In the genomic region with DNA sequence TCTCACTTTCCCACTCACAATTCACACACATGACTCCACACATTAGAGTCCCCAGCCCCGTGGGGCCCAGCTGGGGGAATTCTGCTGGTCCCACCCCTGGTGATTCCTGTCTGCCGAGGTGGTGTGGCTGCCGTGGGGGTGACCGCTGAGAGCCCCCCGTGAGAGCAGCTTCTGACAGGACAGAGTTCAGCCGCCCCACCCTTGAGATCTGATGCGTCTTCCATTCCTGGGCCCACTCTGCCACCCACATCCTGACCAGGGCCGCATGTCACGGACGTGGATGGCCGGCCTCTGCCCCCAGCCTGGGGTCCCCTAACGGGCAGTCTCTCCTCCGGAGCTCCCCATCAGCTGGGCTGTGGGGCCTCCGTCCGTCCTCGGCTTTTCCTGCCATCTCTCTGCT, we compare ENCODE assay signal across 18 cellular contexts.
A peak's percentile ranks its signal among the peaks of the same experiment; 100 is the strongest.
DNase-seq lines count a peak whose midpoint lies in the region; ATAC-seq and TF ChIP-seq lines count a peak whose summit lies in the region.
"Had no signal": no experiment of that assay in that cellular context is flagged by ENCODE, and none has a peak within 500 bp of the region (broad histone marks: within the 10 kb centered on the region; RNA-seq: fewer than 3 reads in every experiment).

No MANE protein-coding gene starts in this region.

- no peak overlapping the region for H2AK5ac ChIP-seq in mesendoderm (ENCODE audit: low read length)

- H3K79me2 ChIP-seq in neural progenitor cell (ENCODE audit: low read depth) = no peaks in the 10 kb centered on the region
- H3K79me2 ChIP-seq in mesendoderm (ENCODE audit: control insufficient read depth, insufficient read depth, low read length) = no peaks in the 10 kb centered on the region

- no peak overlapping the region for H2BK15ac ChIP-seq in mesendoderm (replicated peaks; ENCODE audit: low read depth)

- no peak overlapping the region for H4K5ac ChIP-seq in mesendoderm (ENCODE audit: low read length)

- H3K79me1 ChIP-seq in mesendoderm (ENCODE audit: low read length) = no peaks in the 10 kb centered on the region

- H3K27me3 Mint-ChIP-seq in neural progenitor cell (ENCODE audit: insufficient read depth, low read depth) = peaks cover 2% of the 10 kb centered on the region
- H3K27me3 Mint-ChIP-seq: IgD-negative memory B cell had no signal

- H3K27me3 ChIP-seq in right atrium auricular region (no peaks in the 10 kb centered on the region), neural progenitor cell (no peaks in the 10 kb centered on the region), mesendoderm (ENCODE audit: insufficient read depth, low read length, poor library complexity) (no peaks in the 10 kb centered on the region)

- no peak overlapping the region for H4K8ac ChIP-seq in mesendoderm (ENCODE audit: low read depth, low read length)

- no peak overlapping the region for H3K4me3 ChIP-seq in right atrium auricular region
- no peak overlapping the region for H3K4me3 ChIP-seq in neural progenitor cell
- no peak overlapping the region for H3K4me3 ChIP-seq in mesendoderm (ENCODE audit: low read length)

- no peak overlapping the region for H3K4ac ChIP-seq in mesendoderm (ENCODE audit: low read depth, low read length)

- H3K23ac ChIP-seq in mesendoderm (ENCODE audit: low read length) = no peak overlapping the region

- no peak overlapping the region for H3K56ac ChIP-seq in mesendoderm (ENCODE audit: low read length)

- no peaks in the 10 kb centered on the region for H3K9me3 ChIP-seq in right atrium auricular region
- H3K9me3 ChIP-seq in neural progenitor cell (ENCODE audit: low read depth) = no peaks in the 10 kb centered on the region

- H3K9ac ChIP-seq in neural progenitor cell (no peak overlapping the region), mesendoderm (ENCODE audit: low read length) (no peak overlapping the region)

- H3K4me1 ChIP-seq in right atrium auricular region = no peaks in the 10 kb centered on the region
- H3K4me1 ChIP-seq in neural progenitor cell = no peaks in the 10 kb centered on the region
- no peaks in the 10 kb centered on the region for H3K4me1 ChIP-seq in mesendoderm (ENCODE audit: control insufficient read depth, low read depth, low read length)

- peak overlapping the region; percentile 62 for H3K27ac Mint-ChIP-seq in neural progenitor cell
- H3K27ac Mint-ChIP-seq: CD14-positive monocyte; CD8-positive, alpha-beta T cell; HFFc6 had no signal

- ATAC-seq in left cardiac atrium (no peak), sciatic nerve (no peak), HG02884 (IDR thresholded peaks at IDR 0.05; ENCODE audit: unreplicated experiment) (no peak)
- ATAC-seq: CD8-positive, alpha-beta T cell had no signal

- H3K4me2 ChIP-seq in neural progenitor cell (no peak overlapping the region), mesendoderm (ENCODE audit: low read length) (no peak overlapping the region)

- H3K4me1 Mint-ChIP-seq in neural progenitor cell = peaks cover 17% of the 10 kb centered on the region
- H3K4me1 Mint-ChIP-seq: CD14-positive monocyte had no signal

- no peaks in the 10 kb centered on the region for H3K36me3 ChIP-seq in right atrium auricular region
- H3K36me3 ChIP-seq in neural progenitor cell = no peaks in the 10 kb centered on the region
- no peaks in the 10 kb centered on the region for H3K36me3 ChIP-seq in mesendoderm (ENCODE audit: control insufficient read depth, insufficient read depth, low read length)

- H2AFZ ChIP-seq in neural progenitor cell (replicated peaks) = no peak overlapping the region

- H2BK5ac ChIP-seq in mesendoderm (ENCODE audit: low read length) = no peak overlapping the region

- no peak overlapping the region for H3K27ac ChIP-seq in right atrium auricular region
- H3K27ac ChIP-seq in neural progenitor cell = no peak overlapping the region
- no peak overlapping the region for H3K27ac ChIP-seq in mesendoderm (ENCODE audit: low read depth, low read length)
- H3K27ac ChIP-seq: 22Rv1 had no signal

- no peak for TF ChIP-seq CTCF in right atrium auricular region (IDR thresholded peaks at IDR 0.05)
- TF ChIP-seq CTCF in neural progenitor cell (IDR thresholded peaks at IDR 0.05) = no peak

- no peaks in the 10 kb centered on the region for H3F3A ChIP-seq in neural progenitor cell (ENCODE audit: low read depth)

- DNase-seq in right atrium auricular region (ENCODE audit: low spot score) (peak; percentile 52), left cardiac atrium (no peak), neural progenitor cell (ENCODE audit: low spot score) (no peak), sciatic nerve (ENCODE audit: low spot score) (peak; percentile 49), mesendoderm (no peak), amygdala (lab: John Stamatoyannopoulos, UW) (no peak), activated T-cell treated with anti-CD3 and anti-CD28 coated beads for 4 hours (no peak)
- DNase-seq: COR-L47, DMS153, DMS79 treated with DMSO at 0.1 percent for 48 hours, EL, HCEC 1CT, HFFc6 had no signal

- H3K36me3 Mint-ChIP-seq in neural progenitor cell = no peaks in the 10 kb centered on the region
- H3K36me3 Mint-ChIP-seq: CD14-positive monocyte; CD8-positive, alpha-beta T cell; IgD-negative memory B cell had no signal

- peak overlapping the region; percentile 66 for H3K4me3 Mint-ChIP-seq in neural progenitor cell
- H3K4me3 Mint-ChIP-seq: CD14-positive monocyte; CD8-positive, alpha-beta T cell; HFFc6; IgD-negative memory B cell had no signal

- no peaks in the 10 kb centered on the region for H4K20me1 ChIP-seq in neural progenitor cell (ENCODE audit: low read depth)

- no peak overlapping the region for H3K18ac ChIP-seq in mesendoderm (ENCODE audit: low read length)

- WGBS in mesendoderm (ENCODE audit: extremely low coverage, insufficient coverage, low lambda C conversion rate) = no CpG with 5 or more reads among the region's 16 CpGs

- intact Hi-C loops in left cardiac atrium (cut with DNase I) = no loop called here
- intact Hi-C loops in sciatic nerve (cut with DNase I) = no loop called here

- no peak overlapping the region for H2BK120ac ChIP-seq in mesendoderm (ENCODE audit: low read depth, low read length)

- H3K9me3 Mint-ChIP-seq in neural progenitor cell = peaks cover 14% of the 10 kb centered on the region

Comparison
In these comparisons a context has a peak if more than half of its experiments do, and no peak if none do; other contexts are left out.
1. DNase-seq: peak in right atrium auricular region (single experiment) and sciatic nerve (single experiment); none in left cardiac atrium (single experiment), neural progenitor cell (single experiment), mesendoderm (single experiment), amygdala (0 of 56) and activated T-cell treated with anti-CD3 and anti-CD28 coated beads for 4 hours (single experiment).